Comparison of ENCODE assay signal across 8 cellular contexts in genomic region chr4:155809835-155810234, GRCh38. TPM values are rescaled to one million over a fixed set of nuclear protein-coding genes. Genes with fewer than 3 reads are reported as not detected.
DNase-seq lines count a peak whose midpoint lies in the region; FAIRE-seq and TF ChIP-seq lines count a peak whose summit lies in the region.

No MANE protein-coding gene starts in this region.

- no peak overlapping the region for H2AK5ac ChIP-seq in H1 (ENCODE audit: low read depth, low read length)
- no peak overlapping the region for H2AK5ac ChIP-seq in mesendoderm (ENCODE audit: low read length)

- H3K4me2 ChIP-seq in H1 (ENCODE audit: insufficient read depth in 1 of 2, low read depth in 2 of 2, low read length in 2 of 2) = no peak overlapping the region
- no peak overlapping the region for H3K4me2 ChIP-seq in mesendoderm (ENCODE audit: low read length)

- no peaks in the 10 kb centered on the region for H3K79me2 ChIP-seq in H1 (ENCODE audit: control insufficient read depth in 1 of 2, insufficient read depth in 2 of 2, low read length in 2 of 2)
- no peaks in the 10 kb centered on the region for H3K79me2 ChIP-seq in mesendoderm (ENCODE audit: control insufficient read depth, insufficient read depth, low read length)

- POLR2A ChIA-PET in A673 (lab: Charles Lee; ENCODE audit: low non-redundant PET) (no interaction called here), HEK293 (lab: Yijun Ruan, JAX) (no interaction called here), H1 (lab: Charles Lee; ENCODE audit: partially characterized antibody) (no interaction called here)

- peak; percentile 74 for TF ChIP-seq CTCF in A673 (conservative IDR thresholded peaks at IDR 0.05; ENCODE audit: low read depth, low read length)
- peak; percentile 41; the same call in 2 of the 3 replicates for TF ChIP-seq CTCF in GM12872 (IDR thresholded peaks at IDR 0.05; ENCODE audit: insufficient read depth, low read depth, low read length)
- TF ChIP-seq CTCF in HEK293 (tag by site-specific recombination; IDR thresholded peaks at IDR 0.05) = 0 out of 2 replicates have a peak, but pooled peaks have one; percentile 29
- peak; percentile 63 for TF ChIP-seq CTCF in LNCAP (IDR thresholded peaks at IDR 0.05)
- TF ChIP-seq CTCF in H1 (IDR thresholded peaks at IDR 0.05; ENCODE audit: control extremely low read depth in 1 of 3, insufficient read depth in 1 of 3, low read depth in 1 of 3, low read length in 3 of 3) = peak in 2 of 3 experiments; percentile 45 to 56; a peak in 2 of 4 replicates

- H2BK5ac ChIP-seq in H1 (ENCODE audit: low read depth, low read length) = no peak overlapping the region
- H2BK5ac ChIP-seq in mesendoderm (ENCODE audit: low read length) = no peak overlapping the region

- TF ChIP-seq EP300 in H1 (IDR thresholded peaks at IDR 0.05; ENCODE audit: borderline replicate concordance in 1 of 2, low read depth in 2 of 2, low read length in 2 of 2) = no peak

- H3K27ac ChIP-seq in A673 (ENCODE audit: low read depth, low read length, poor library complexity, severe bottlenecking) = no peak overlapping the region
- H3K27ac ChIP-seq in HEK293 (ENCODE audit: extremely low read depth, low read depth, low read length) = no peak overlapping the region
- no peak overlapping the region for H3K27ac ChIP-seq in H1 (ENCODE audit: low read depth, low read length)
- no peak overlapping the region for H3K27ac ChIP-seq in mesendoderm (ENCODE audit: low read depth, low read length)

- no peak overlapping the region for H4K8ac ChIP-seq in H1 (ENCODE audit: extremely low read depth, insufficient read depth, low read length)
- H4K8ac ChIP-seq in mesendoderm (ENCODE audit: low read depth, low read length) = no peak overlapping the region

- H3K36me3 ChIP-seq in A673 (ENCODE audit: insufficient read depth, low read length, poor library complexity, severe bottlenecking) = no peaks in the 10 kb centered on the region
- H3K36me3 ChIP-seq in HEK293 (ENCODE audit: control insufficient read depth in 2 of 2, insufficient read depth in 1 of 2, low read length in 2 of 2) = peaks cover 0 to 10% of the 10 kb centered on the region in 2 experiments; a peak in 1 of 3 replicates
- H3K36me3 ChIP-seq in H1 (ENCODE audit: control insufficient read depth in 2 of 4, insufficient read depth in 4 of 4, low read length in 3 of 4) = no peaks in the 10 kb centered on the region
- no peaks in the 10 kb centered on the region for H3K36me3 ChIP-seq in mesendoderm (ENCODE audit: control insufficient read depth, insufficient read depth, low read length)

- H3K9ac ChIP-seq in H1 (replicated peaks in 1 of 4; ENCODE audit: extremely low read depth in 1 of 4, low read depth in 3 of 4, low read length in 3 of 4) = no peak overlapping the region
- no peak overlapping the region for H3K9ac ChIP-seq in mesendoderm (ENCODE audit: low read length)

- H2AFZ ChIP-seq in H1 (ENCODE audit: low read length) = peak overlapping the region; percentile 92; the same call in 1 of the 2 replicates

- CTCF ChIA-PET in A673 (lab: Charles Lee) (interaction anchor here (0.7 to 1.6 kb wide), 2 partner anchors 143 to 988 kb away, joined by 5 to 16 read pairs; partner anchors contain the start of gene CTSO), HEK293 (lab: Yijun Ruan, JAX) (interaction anchor here (0.6 to 3.4 kb wide), 12 partner anchors 8 to 407 kb away, joined by 3 to 32 read pairs (median 3); partner anchors contain the start of gene CTSO), H1 (lab: Charles Lee; ENCODE audit: partially characterized antibody) (interaction anchor here (0.6 to 6.4 kb wide), 11 partner anchors 9 to 832 kb away, joined by 3 to 69 read pairs (median 3); partner anchors contain the start of gene CTSO)

- H3K18ac ChIP-seq in H1 (ENCODE audit: extremely low read depth, low read length) (no peak overlapping the region), mesendoderm (ENCODE audit: low read length) (no peak overlapping the region)

- H2BK20ac ChIP-seq in H1 (ENCODE audit: low read length) = no peak overlapping the region

- H3K4me3 ChIP-seq in A673 (ENCODE audit: low read depth, low read length, poor library complexity, severe bottlenecking) (no peak overlapping the region), HEK293 (ENCODE audit: low read depth, low read length) (no peak overlapping the region), H1 (ENCODE audit: extremely low read depth in 1 of 4, insufficient read depth in 2 of 4, low read depth in 3 of 4, low read length in 4 of 4) (no peak overlapping the region), mesendoderm (ENCODE audit: low read length) (no peak overlapping the region)

- H3K27me3 ChIP-seq in A673 (replicated peaks; ENCODE audit: insufficient read depth, low read depth, low read length, poor library complexity) = no peaks in the 10 kb centered on the region
- no peaks in the 10 kb centered on the region for H3K27me3 ChIP-seq in H1 (replicated peaks in 1 of 4; ENCODE audit: control insufficient read depth in 3 of 4, extremely low read depth in 1 of 4, insufficient read depth in 3 of 4, low read length in 3 of 4)
- H3K27me3 ChIP-seq in mesendoderm (ENCODE audit: insufficient read depth, low read length, poor library complexity) = no peaks in the 10 kb centered on the region

- H3K4me1 ChIP-seq in A673 (ENCODE audit: insufficient read depth, low read length, poor library complexity, severe bottlenecking) = no peaks in the 10 kb centered on the region
- no peaks in the 10 kb centered on the region for H3K4me1 ChIP-seq in HEK293 (ENCODE audit: control insufficient read depth, insufficient read depth, low read length)
- no peaks in the 10 kb centered on the region for H3K4me1 ChIP-seq in H1 (replicated peaks in 1 of 4; ENCODE audit: control insufficient read depth in 3 of 4, insufficient read depth in 4 of 4, low read length in 3 of 4)
- no peaks in the 10 kb centered on the region for H3K4me1 ChIP-seq in mesendoderm (ENCODE audit: control insufficient read depth, low read depth, low read length)

- TF ChIP-seq POLR2A in H1 (IDR thresholded peaks at IDR 0.05; ENCODE audit: control extremely low read depth in 1 of 2, low read depth in 2 of 2, low read length in 2 of 2) = no peak

- no peak overlapping the region for H2BK12ac ChIP-seq in H1 (ENCODE audit: low read depth, low read length)

- H2BK120ac ChIP-seq in H1 (replicated peaks; ENCODE audit: low read depth, low read length) = no peak overlapping the region
- H2BK120ac ChIP-seq in mesendoderm (ENCODE audit: low read depth, low read length) = no peak overlapping the region

- no TSS peak for BruUV-seq in A673 (replicated peaks; lab: Mats Ljungman, UMichigan)

- 76% methylated on average over 1 of the region's 1 CpG; no CpG with 5 or more reads in 1 of the 2 experiments for WGBS in H1 (ENCODE audit: extremely low coverage in 1 of 2, insufficient coverage in 1 of 2, insufficient read length in 1 of 2, insufficient replicate concordance in 2 of 2, low coverage in 1 of 2, low lambda C conversion rate in 2 of 2, missing lambda C conversion rate in 1 of 2), 2 experiments
- no CpG with 5 or more reads among the region's 1 CpG for WGBS in mesendoderm (ENCODE audit: extremely low coverage, insufficient coverage, low lambda C conversion rate)

- no peak overlapping the region for H4K91ac ChIP-seq in H1 (replicated peaks; ENCODE audit: insufficient read length, low read length)

- H3K56ac ChIP-seq in H1 (replicated peaks; ENCODE audit: insufficient read length, low read depth, low read length) (no peak overlapping the region), mesendoderm (ENCODE audit: low read length) (no peak overlapping the region)

- H3K79me1 ChIP-seq in H1 (ENCODE audit: low read depth, low read length) = no peaks in the 10 kb centered on the region
- no peaks in the 10 kb centered on the region for H3K79me1 ChIP-seq in mesendoderm (ENCODE audit: low read length)

- no peaks in the 10 kb centered on the region for H3K23me2 ChIP-seq in H1 (ENCODE audit: low read depth, low read length)

- H3K4ac ChIP-seq in H1 (replicated peaks; ENCODE audit: insufficient read length, low read depth, low read length) = no peak overlapping the region
- H3K4ac ChIP-seq in mesendoderm (ENCODE audit: low read depth, low read length) = no peak overlapping the region

- H3K23ac ChIP-seq in H1 (ENCODE audit: insufficient read length) (no peak overlapping the region), mesendoderm (ENCODE audit: low read length) (no peak overlapping the region)

- no peak overlapping the region for H4K5ac ChIP-seq in H1 (ENCODE audit: insufficient read length, low read depth, low read length)
- no peak overlapping the region for H4K5ac ChIP-seq in mesendoderm (ENCODE audit: low read length)

- DNase-seq in A673 (ENCODE audit: low spot score) = peak; percentile 90
- peak; percentile 92 for DNase-seq in RKO (ENCODE audit: low spot score)
- DNase-seq in H1 (ENCODE audit: low read depth in 1 of 2, low spot score in 2 of 2) = no peak
- DNase-seq in mesendoderm = peak; percentile 93
- no peak for DNase-seq in posterior cingulate gyrus

- peak; percentile 79 for FAIRE-seq in H1 (lab: Jason Lieb, UNC)

- H3K14ac ChIP-seq in H1 (ENCODE audit: insufficient read length) = no peak overlapping the region

- intact Hi-C loops in A673 (cut with micrococcal nuclease; ENCODE audit: unreplicated experiment) = loop anchor here (1.0 kb wide), 1 partner anchor 143 kb away; the partner anchor contains the start of gene CTSO
- intact Hi-C loops in posterior cingulate gyrus (cut with DNase I) = loop anchor here (5.0 kb wide), 1 partner anchor 142 kb away; the partner anchor contains the start of gene CTSO

- TF ChIP-seq RAD21 in H1 (IDR thresholded peaks at IDR 0.05 in 1 of 2, conservative IDR thresholded peaks at IDR 0.05 in 1 of 2; ENCODE audit: low read depth in 2 of 2, low read length in 2 of 2) = peak; percentile 73 to 74

- H2BK15ac ChIP-seq in H1 (ENCODE audit: low read length) (no peak overlapping the region), mesendoderm (replicated peaks; ENCODE audit: low read depth) (no peak overlapping the region)

- H4K20me1 ChIP-seq in H1 (replicated peaks in 1 of 2; ENCODE audit: control insufficient read depth in 1 of 2, insufficient read depth in 2 of 2, low read length in 2 of 2) = no peaks in the 10 kb centered on the region

- H3K9me3 ChIP-seq in A673 (ENCODE audit: low read depth, low read length, poor library complexity, severe bottlenecking) (no peaks in the 10 kb centered on the region), HEK293 (ENCODE audit: control insufficient read depth, insufficient read depth, low read depth, low read length) (no peaks in the 10 kb centered on the region), H1 (ENCODE audit: insufficient read depth in 2 of 2, low read depth in 1 of 2, low read length in 1 of 2) (no peaks in the 10 kb centered on the region)

RNA-seq across cellular contexts. Expression of gene GUCY1B1, which starts 51.0 kb away (rescaled TPM):
- total RNA-seq in A673 (2021) = not detected in 2 replicates
- total RNA-seq in H1 (2021; fragmentation: NEBNext Ultra II Directional; extraction: Animal tissue kit (Norgen Biotek cat#: 25700)) = 2.1 and 2.9 TPM in 2 replicates
- 0.77 and 1.5 TPM in 2 replicates for polyA plus RNA-seq in H1 (2011; rRNA removed)
- 1.5 TPM for polyA plus RNA-seq in H1 (2011; cell fraction: cytosol; rRNA removed)
- 0.80 TPM for polyA plus RNA-seq in H1 (2011; cell fraction: nucleus; rRNA removed)
- 1.5 to 3.0 TPM (median 1.9 TPM) in 4 replicates for polyA plus RNA-seq in H1 (2012, experiment 1 of 2)
- 0.13 TPM for polyA plus RNA-seq in H1 (2012, experiment 2 of 2)
- polyA plus RNA-seq in H1 (2013, experiment 1 of 2) = 1.8 TPM
- polyA plus RNA-seq in H1 (2013, experiment 2 of 2) = 1.7 TPM
- polyA minus RNA-seq in H1 (2011; rRNA and poly(A)+ RNA removed) = 2.4 and 2.6 TPM in 2 replicates
- 1.4 TPM for polyA minus RNA-seq in H1 (2011; cell fraction: cytosol; rRNA and poly(A)+ RNA removed)
- 2.5 TPM for polyA minus RNA-seq in H1 (2011; cell fraction: nucleus; rRNA and poly(A)+ RNA removed)
- 0.62 TPM for polyA plus RNA-seq in mesendoderm (2013, experiment 1 of 2)
- 0.73 TPM for polyA plus RNA-seq in mesendoderm (2013, experiment 2 of 2)

RNA-seq across cellular contexts. Expression of gene ASIC5, which starts 56.2 kb away (rescaled TPM):
- total RNA-seq in A673 (2021) = not detected in 2 replicates
- not detected in 2 replicates for total RNA-seq in H1 (2021; fragmentation: NEBNext Ultra II Directional; extraction: Animal tissue kit (Norgen Biotek cat#: 25700))
- polyA plus RNA-seq in H1 (2011; rRNA removed) = not detected in 2 replicates
- polyA plus RNA-seq in H1 (2011; cell fraction: cytosol; rRNA removed) = not detected
- not detected for polyA plus RNA-seq in H1 (2011; cell fraction: nucleus; rRNA removed)
- polyA plus RNA-seq in H1 (2012, experiment 1 of 2) = not detected in 4 replicates
- not detected for polyA plus RNA-seq in H1 (2012, experiment 2 of 2)
- not detected for polyA plus RNA-seq in H1 (2013, experiment 1 of 2)
- not detected for polyA plus RNA-seq in H1 (2013, experiment 2 of 2)
- not detected in 2 replicates for polyA minus RNA-seq in H1 (2011; rRNA and poly(A)+ RNA removed)
- polyA minus RNA-seq in H1 (2011; cell fraction: cytosol; rRNA and poly(A)+ RNA removed) = not detected
- polyA minus RNA-seq in H1 (2011; cell fraction: nucleus; rRNA and poly(A)+ RNA removed) = not detected
- polyA plus RNA-seq in mesendoderm (2013, experiment 1 of 2) = not detected
- not detected for polyA plus RNA-seq in mesendoderm (2013, experiment 2 of 2)

Comparison
In these comparisons a context has a peak if more than half of its experiments do, and no peak if none do; other contexts are left out.
1. DNase-seq: peak in A673 (single experiment), RKO (single experiment) and mesendoderm (single experiment); none in H1 (0 of 2) and posterior cingulate gyrus (0 of 10).
2. Peak in every context shown above with its lines, with median percentiles within 50 percentile points of each other: CTCF ChIP-seq.